In genomic region chr6:54824225-54824624, GRCh38 we compare ENCODE assay signal across 12 cellular contexts. TPM values are rescaled to one million over a fixed set of nuclear protein-coding genes. Genes with fewer than 3 reads are reported as not detected.
"Had no signal": no experiment of that assay in that cellular context is flagged by ENCODE, and none has a peak within 500 bp of the region (broad histone marks: within the 10 kb centered on the region; RNA-seq: fewer than 3 reads in every experiment).

No MANE protein-coding gene starts in this region.

RNA-seq across cellular contexts. Expression of gene FAM83B, which starts 22.3 kb away (rescaled TPM):
- total RNA-seq: activated naive CD4-positive, alpha-beta T cell treated with anti-CD3 and anti-CD28 coated beads for 36 hours; activated naive CD4-positive, alpha-beta T cell treated with anti-CD3 and anti-CD28 coated beads, Interleukin-2, amount 50 U/mL, for 72 hours; activated naive CD8-positive, alpha-beta T cell treated with anti-CD3 and anti-CD28 coated beads for 36 hours; activated naive CD8-positive, alpha-beta T cell treated with anti-CD3 and anti-CD28 coated beads, Interleukin-2, amount 10 ng/mL, durations not matched to agents 7 days and 5 days; activated T-cell treated with anti-CD3 and anti-CD28 coated beads, Interleukin-2, amount 50 U/mL, for 72 hours; activated T-helper 1 cell treated with anti-CD3 and anti-CD28 coated beads, Interleukin-12 subunit alpha, Interleukin-12 subunit beta, Interleukin-2, Interleukin-4 antibody, amounts not matched to agents 30 ng/mL and 10 ng/mL and 1 ng/mL, durations not matched to agents 14 hours and 24 hours and 36 hours; activated T-helper 17 cell treated with anti-CD3 and anti-CD28 coated beads, Interleukin-2, amount 50 U/mL, for 72 hours; activated T-helper 2 cell treated with anti-CD3 and anti-CD28 coated beads, Interferon-gamma antibody, Interleukin-2, Interleukin-4, amounts not matched to agents 10 μg/mL and 5 μg/mL and 100 μg/mL, durations not matched to agents 14 hours and 24 hours and 36 hours; adrenal gland; aorta; ascending aorta had no signal
- polyA plus RNA-seq: adrenal gland, cardiac muscle cell had no signal
